ENCODE assay signal across 8 cellular contexts in genomic region chr16:15140444-15141365, GRCh38. TPM values are rescaled to one million over a fixed set of nuclear protein-coding genes. Genes with fewer than 3 reads are reported as not detected.
A peak's percentile ranks its signal among the peaks of the same experiment; 100 is the strongest.
DNase-seq lines count a peak whose midpoint lies in the region; ATAC-seq, FAIRE-seq and TF ChIP-seq lines count a peak whose summit lies in the region.
"Not testable (repeated sequence)": the region's sequence is repeated elsewhere in the genome, so short reads cannot be mapped to it uniquely, and the experiment has no call there.

No MANE protein-coding gene starts in this region.

- not testable (repeated sequence) for H3K9me3 ChIP-seq in kidney (ENCODE audit: control insufficient read depth in 1 of 2, low read length in 2 of 2); sigmoid colon; tibial artery

- peaks cover 18% of the 10 kb centered on the region for H3K4me1 Mint-ChIP-seq in nephron progenitor cell

- peak overlapping the region; percentile 77 for H3K27ac Mint-ChIP-seq in nephron progenitor cell

- TF ChIP-seq POLR2A in sigmoid colon (IDR thresholded peaks at IDR 0.05), result peak in 1 of 2 donors; percentile 49

- 59 to 79% methylated on average over 30 of the region's 30 CpGs for WGBS in sigmoid colon, 2 donors

- peak; percentile 61 for ATAC-seq in esophagus mucosa

- H3K36me3 Mint-ChIP-seq in nephron progenitor cell (ENCODE audit: low read depth), result not testable (repeated sequence)

- not testable (repeated sequence) for H3K9ac ChIP-seq in kidney (ENCODE audit: low read length in 2 of 2)

- not testable (repeated sequence) for H3K27me3 ChIP-seq in sigmoid colon, tibial artery

- TF ChIP-seq EP300 in sigmoid colon (IDR thresholded peaks at IDR 0.05), result not testable (repeated sequence)

- not testable (repeated sequence) for H3K4me1 ChIP-seq in kidney (ENCODE audit: control insufficient read depth in 1 of 2, insufficient read depth in 1 of 2, low read depth in 1 of 2, low read length in 2 of 2)
- H3K4me1 ChIP-seq in sigmoid colon, result peaks cover 0 to 59% (median 57%) of the 10 kb centered on the region in 4 donors
- H3K4me1 ChIP-seq in tibial artery, result peaks cover 0 to 67% (median 51%) of the 10 kb centered on the region in 4 donors

- not testable (repeated sequence) for H3K36me3 ChIP-seq in kidney (ENCODE audit: control insufficient read depth in 1 of 2, insufficient read depth in 2 of 2, low read length in 2 of 2); sigmoid colon; tibial artery

- H3K4me3 Mint-ChIP-seq in nephron progenitor cell, result not testable (repeated sequence)

- not testable (repeated sequence) for H3K9me3 Mint-ChIP-seq in nephron progenitor cell

- DNase-seq in AG20443 (ENCODE audit: low spot score), result peak; percentile 32
- DNase-seq in NCI-H2227 (lab: John Stamatoyannopoulos, UW; ENCODE audit: unreplicated experiment), result peak; percentile 18
- DNase-seq in astrocyte of the hippocampus (ENCODE audit: low read depth, low spot score), result peak; percentile 37
- peak; percentile 75 for DNase-seq in kidney
- not testable (repeated sequence) for DNase-seq in nephron progenitor cell
- peak; percentile 88 for DNase-seq in sigmoid colon
- peak; percentile 41 to 86 for DNase-seq in tibial artery

- intact Hi-C loops in kidney (cut with DNase I); sigmoid colon (cut with DNase I); tibial artery (cut with DNase I; ENCODE audit: low total_unique reads): not testable (repeated sequence)

- TF ChIP-seq CTCF in kidney (IDR thresholded peaks at IDR 0.05; ENCODE audit: borderline replicate concordance, extremely low read depth, insufficient read depth); nephron progenitor cell (IDR thresholded peaks at IDR 0.05); sigmoid colon (IDR thresholded peaks at IDR 0.05); tibial artery (IDR thresholded peaks at IDR 0.05): not testable (repeated sequence)

- H3K27me3 Mint-ChIP-seq in nephron progenitor cell (ENCODE audit: low read depth, poor library complexity), result not testable (repeated sequence)

- H3K4me3 ChIP-seq in kidney (ENCODE audit: low read length in 2 of 2), result not testable (repeated sequence)
- peak overlapping the region; percentile 14 to 39 (median 34) for H3K4me3 ChIP-seq in sigmoid colon
- peak overlapping the region; percentile 42 for H3K4me3 ChIP-seq in tibial artery

- H3K27ac ChIP-seq in kidney (ENCODE audit: low read depth in 2 of 2, low read length in 2 of 2), result not testable (repeated sequence)
- peak overlapping the region; percentile 89 to 99 (median 96) for H3K27ac ChIP-seq in sigmoid colon
- peak overlapping the region; percentile 91 to 95 for H3K27ac ChIP-seq in tibial artery

- not testable (repeated sequence) for FAIRE-seq in kidney (lab: Jason Lieb, UNC)

RNA-seq across cellular contexts. Expression of gene RRN3, which starts 46.6 kb away (rescaled TPM):
- total RNA-seq in esophagus mucosa (16.5 TPM), kidney (24.7 TPM), sigmoid colon (10 to 100 TPM; 21.3 to 27.2 (median 25.6) TPM)
- polyA plus RNA-seq in kidney (ENCODE audit: insufficient read depth, low read depth, low replicate concordance) (12.3 TPM), sigmoid colon (10 to 100 TPM; 14.5 to 17.4 (median 16.9) TPM)
